ENCODE assay signal across 9 cellular contexts in genomic region chr3:141011511-141012262, GRCh38. TPM values are rescaled to one million over a fixed set of nuclear protein-coding genes. Genes with fewer than 3 reads are reported as not detected.
DNase-seq lines count a peak whose midpoint lies in the region; ATAC-seq and TF ChIP-seq lines count a peak whose summit lies in the region.
"Had no signal": no experiment of that assay in that cellular context is flagged by ENCODE, and none has a peak within 500 bp of the region (broad histone marks: within the 10 kb centered on the region; RNA-seq: fewer than 3 reads in every experiment).

No MANE protein-coding gene starts in this region.

- H3K4me1 Mint-ChIP-seq in glutamatergic neuron (ENCODE audit: low read depth, unreplicated experiment) = peaks cover 13% of the 10 kb centered on the region

- H3K9me3 Mint-ChIP-seq in glutamatergic neuron (ENCODE audit: unreplicated experiment) = peaks cover 1% of the 10 kb centered on the region

- no peak overlapping the region for H3K27ac Mint-ChIP-seq in glutamatergic neuron (ENCODE audit: unreplicated experiment)

- H3K4me3 Mint-ChIP-seq in glutamatergic neuron (ENCODE audit: unreplicated experiment) = no peak overlapping the region

- H3K9me3 ChIP-seq in MM.1S (replicated peaks; ENCODE audit: insufficient read depth, low read length) = no peaks in the 10 kb centered on the region
- H3K9me3 ChIP-seq in upper lobe of left lung = no peaks in the 10 kb centered on the region

- peak overlapping the region; percentile 9; the same call in 1 of the 2 replicates for H3K4me2 ChIP-seq in MM.1S (ENCODE audit: low read depth, low read length)

- WGBS in upper lobe of left lung, 2 donors = 24 to 27% methylated on average over 14 of the region's 14 CpGs

- no peak overlapping the region for H3K9ac ChIP-seq in MM.1S (ENCODE audit: low read length)

- DNase-seq in DMS 273 treated with DMSO at 0.1 percent for 48 hours (lab: John Stamatoyannopoulos, UW) (peak; percentile 66), MM.1S (peak; percentile 66), SK-N-DZ (ENCODE audit: low spot score) (peak; percentile 80), glutamatergic neuron (peak; percentile 98), pons (ENCODE audit: low spot score) (peak; percentile 53), upper lobe of left lung (peak; percentile 60 to 72)
- peak; percentile 46 to 69 (median 51) for DNase-seq in activated naive CD4-positive, alpha-beta T cell (lab: John Stamatoyannopoulos, UW)

- H4K20me1 ChIP-seq in MM.1S (ENCODE audit: insufficient read depth, low read length) = no peaks in the 10 kb centered on the region

- TF ChIP-seq EP300 in upper lobe of left lung (IDR thresholded peaks at IDR 0.05) = no peak

- peak; percentile 73 for ATAC-seq in GM21717 (IDR thresholded peaks at IDR 0.05; ENCODE audit: unreplicated experiment)
- ATAC-seq in upper lobe of left lung (ENCODE audit: low FRiP score in 2 of 2) = peak; percentile 82 to 87

- no peaks in the 10 kb centered on the region for H3K9me2 ChIP-seq in MM.1S (replicated peaks; ENCODE audit: insufficient read depth, low read length)

- H3K36me3 ChIP-seq in MM.1S (replicated peaks; ENCODE audit: insufficient read depth, low read length) (no peaks in the 10 kb centered on the region), upper lobe of left lung (no peaks in the 10 kb centered on the region)

- H3K4me3 ChIP-seq in MM.1S (ENCODE audit: low read length) (no peak overlapping the region), upper lobe of left lung (no peak overlapping the region)

- no peaks in the 10 kb centered on the region for H3K79me2 ChIP-seq in MM.1S (ENCODE audit: low read length)

- no peaks in the 10 kb centered on the region for H3K27me3 ChIP-seq in MM.1S (replicated peaks; ENCODE audit: insufficient read depth, low read length)
- no peaks in the 10 kb centered on the region for H3K27me3 ChIP-seq in upper lobe of left lung

- H2AFZ ChIP-seq in MM.1S (ENCODE audit: low read length) = no peak overlapping the region

- no peaks in the 10 kb centered on the region for H3K36me3 Mint-ChIP-seq in glutamatergic neuron (ENCODE audit: unreplicated experiment)

- no peaks in the 10 kb centered on the region for H3K4me1 ChIP-seq in MM.1S (ENCODE audit: low read length)
- H3K4me1 ChIP-seq in upper lobe of left lung = no peaks in the 10 kb centered on the region

- no peaks in the 10 kb centered on the region for H3F3A ChIP-seq in MM.1S (ENCODE audit: insufficient read depth, low read length)

- TF ChIP-seq CTCF in MM.1S (IDR thresholded peaks at IDR 0.05; ENCODE audit: low read length) = peak; percentile 82
- TF ChIP-seq CTCF in glutamatergic neuron (IDR thresholded peaks at IDR 0.05; ENCODE audit: partially characterized antibody, unreplicated experiment) = peak; percentile 87
- TF ChIP-seq CTCF in upper lobe of left lung (IDR thresholded peaks at IDR 0.05) = peak; percentile 56 to 78 (median 62)

- TF ChIP-seq POLR2A in upper lobe of left lung (IDR thresholded peaks at IDR 0.05) = no peak

- H3K27ac ChIP-seq in MM.1S (ENCODE audit: low read length) (no peak overlapping the region), upper lobe of left lung (no peak overlapping the region)

- no peaks in the 10 kb centered on the region for H3K27me3 Mint-ChIP-seq in glutamatergic neuron (ENCODE audit: unreplicated experiment)

RNA-seq across cellular contexts. Expression of gene SPSB4, which starts 39.5 kb away (rescaled TPM):
- 45.1 and 52.1 TPM in 2 replicates for polyA plus RNA-seq in SK-N-DZ (2014; cell fraction: cytosol; rRNA removed)
- polyA plus RNA-seq in SK-N-DZ (2014; cell fraction: nucleus; rRNA removed) = 26.7 and 31.5 TPM in 2 replicates
- 98.4 TPM for total RNA-seq in glutamatergic neuron (ENCODE audit: unreplicated experiment)
- total RNA-seq in upper lobe of left lung = 1 to 10 TPM in 3 of 6 donors, under 1 TPM in 2, not detected in 1; 0.29 to 4.2 (median 1.1) TPM
- total RNA-seq: T-helper 1 cell treated with Interleukin-12 subunit alpha and Interleukin-12 subunit beta and Interleukin-4 antibody, amounts not matched to agents 30 ng/mL and 1 ng/mL, for 36 hours had no signal

Comparison
In these comparisons a context has a peak if more than half of its experiments do, and no peak if none do; other contexts are left out.
1. RNA of gene SPSB4, which starts 39.5 kb away (total RNA-seq): 98.4 TPM in glutamatergic neuron (single experiment); 0.29 to 4.2 TPM in upper lobe of left lung; every median in the first group is over 10 times any median in the second.
2. Peak in every context shown above with its lines, with median percentiles within 50 percentile points of each other: DNase-seq and CTCF ChIP-seq.